In genomic region chr10:69635428-69636272, GRCh38 we compare ENCODE assay signal across 30 cellular contexts. TPM values are rescaled to one million over a fixed set of nuclear protein-coding genes. Genes with fewer than 3 reads are reported as not detected.
DNase-seq lines count a peak whose midpoint lies in the region; ATAC-seq and TF ChIP-seq lines count a peak whose summit lies in the region.
"Had no signal": no experiment of that assay in that cellular context is flagged by ENCODE, and none has a peak within 500 bp of the region (broad histone marks: within the 10 kb centered on the region; RNA-seq: fewer than 3 reads in every experiment).

No MANE protein-coding gene starts in this region.

- CTCF ChIA-PET in HEK293 (lab: Yijun Ruan, JAX), result interaction anchor here (0.5 to 12.2 kb wide), 8 partner anchors 8 to 420 kb away, joined by 3 to 284 read pairs (median 3); partner anchors contain the start of gene COL13A1

- H3K36me3 ChIP-seq in HEK293 (ENCODE audit: control insufficient read depth in 2 of 2, insufficient read depth in 1 of 2, low read length in 2 of 2) (peaks cover 0 to 34% of the 10 kb centered on the region in 2 experiments; a peak in 1 of 3 replicates), prostate gland (no peaks in the 10 kb centered on the region)

- TF ChIP-seq CTCF in HEK293 (tag by site-specific recombination; IDR thresholded peaks at IDR 0.05) (no peak), prostate gland (IDR thresholded peaks at IDR 0.05) (no peak)

- WGBS in prostate gland, result 78% methylated on average over 13 of the region's 13 CpGs

- ATAC-seq in GM19023 (IDR thresholded peaks at IDR 0.05; ENCODE audit: unreplicated experiment) (no peak), GM18870 (IDR thresholded peaks at IDR 0.05; ENCODE audit: unreplicated experiment) (no peak)
- ATAC-seq: Panc1 had no signal

- H3K4me1 ChIP-seq in HEK293 (ENCODE audit: control insufficient read depth, insufficient read depth, low read length), result no peaks in the 10 kb centered on the region
- H3K4me1 ChIP-seq in prostate gland (replicated peaks), result peaks cover 5% of the 10 kb centered on the region

- H3K27me3 ChIP-seq in prostate gland (replicated peaks; ENCODE audit: insufficient read depth), result no peaks in the 10 kb centered on the region

- intact Hi-C loops in prostate gland (cut with DNase I), result loop anchor here (5.0 kb wide), 2 partner anchors 118 to 228 kb away; no protein-coding TSS in a partner anchor

- no peak for TF ChIP-seq POLR2A in prostate gland (IDR thresholded peaks at IDR 0.05)

- H3K9me3 ChIP-seq in HEK293 (ENCODE audit: control insufficient read depth, insufficient read depth, low read depth, low read length), result no peaks in the 10 kb centered on the region
- H3K9me3 ChIP-seq in prostate gland, result no peaks in the 10 kb centered on the region
- H3K9me3 ChIP-seq: SK-N-SH had no signal

- H3K4me3 ChIP-seq in HEK293 (ENCODE audit: low read depth, low read length) (no peak overlapping the region), prostate gland (no peak overlapping the region)
- H3K4me3 ChIP-seq: GM23338 had no signal

- POLR2A ChIA-PET in HEK293 (lab: Yijun Ruan, JAX), result no interaction called here

- H3K27ac ChIP-seq in HEK293 (ENCODE audit: extremely low read depth, low read depth, low read length) (no peak overlapping the region), prostate gland (no peak overlapping the region)
- H3K27ac ChIP-seq: 22Rv1, C4-2B, HL-60, KMS-11 had no signal

- peak; percentile 18 for DNase-seq in activated CD4-positive, CD25-positive, alpha-beta regulatory T cell treated with anti-CD3 and anti-CD28 coated beads, Interleukin-2, amount 50 U/mL, for 72 hours
- no peak for DNase-seq in activated CD4-positive, CD25-positive, alpha-beta regulatory T cell (lab: John Stamatoyannopoulos, UW)
- peak; percentile 52 for DNase-seq in islet precursor cell
- DNase-seq in stimulated activated CD8-positive, alpha-beta memory T cell treated with anti-CD3 and anti-CD28 coated beads, Interleukin-4, amount 100 ng/mL, for 48 hours, result peak; percentile 9
- DNase-seq in prostate gland (ENCODE audit: low spot score), result no peak
- DNase-seq: CD8-positive, alpha-beta memory T cell; DMS 273 treated with DMSO at 0.1 percent for 48 hours; DMS79 treated with DMSO at 0.1 percent for 48 hours; GF-D8; HCEC 1CT; NCI-H1048; NCI-H1417; NCI-H1694; NCI-H2081 treated with DMSO at 0.1 percent for 48 hours; NCI-H2171; NCI-H226; NCI-H510A; NCI-H69; SIG-M5; SK-N-SH had no signal

TF ChIP-seq in HEK293, 187 proteins besides CTCF, POLR2A, EP300 and RAD21:
- TF ChIP-seq OSR2 (tag by site-specific recombination; IDR thresholded peaks at IDR 0.05), result no peak
- TF ChIP-seq ZIC2 (tag by site-specific recombination; IDR thresholded peaks at IDR 0.05), result peak; percentile 41; the same call in 1 of the 2 replicates
TF ChIP-seq in HEK293: peak in this region for 1.

RNA-seq across cellular contexts. Expression of gene FAM241B, which starts 5.6 kb away (rescaled TPM):
- 10 to 100 TPM in 1 of 2 donors, 1 to 10 TPM in 1; 6.8 to 13.4 TPM for total RNA-seq in prostate gland
- total RNA-seq: OCI-LY7 had no signal

Comparison
In these comparisons a context has a peak if more than half of its experiments do, and no peak if none do; other contexts are left out.
1. DNase-seq: peak in activated CD4-positive, CD25-positive, alpha-beta regulatory T cell treated with anti-CD3 and anti-CD28 coated beads, Interleukin-2, amount 50 U/mL, for 72 hours (single experiment), islet precursor cell (single experiment) and stimulated activated CD8-positive, alpha-beta memory T cell treated with anti-CD3 and anti-CD28 coated beads, Interleukin-4, amount 100 ng/mL, for 48 hours (single experiment); none in activated CD4-positive, CD25-positive, alpha-beta regulatory T cell (0 of 4) and prostate gland (single experiment).